8 cellular contexts compared by ENCODE assay signal in the genomic region with DNA sequence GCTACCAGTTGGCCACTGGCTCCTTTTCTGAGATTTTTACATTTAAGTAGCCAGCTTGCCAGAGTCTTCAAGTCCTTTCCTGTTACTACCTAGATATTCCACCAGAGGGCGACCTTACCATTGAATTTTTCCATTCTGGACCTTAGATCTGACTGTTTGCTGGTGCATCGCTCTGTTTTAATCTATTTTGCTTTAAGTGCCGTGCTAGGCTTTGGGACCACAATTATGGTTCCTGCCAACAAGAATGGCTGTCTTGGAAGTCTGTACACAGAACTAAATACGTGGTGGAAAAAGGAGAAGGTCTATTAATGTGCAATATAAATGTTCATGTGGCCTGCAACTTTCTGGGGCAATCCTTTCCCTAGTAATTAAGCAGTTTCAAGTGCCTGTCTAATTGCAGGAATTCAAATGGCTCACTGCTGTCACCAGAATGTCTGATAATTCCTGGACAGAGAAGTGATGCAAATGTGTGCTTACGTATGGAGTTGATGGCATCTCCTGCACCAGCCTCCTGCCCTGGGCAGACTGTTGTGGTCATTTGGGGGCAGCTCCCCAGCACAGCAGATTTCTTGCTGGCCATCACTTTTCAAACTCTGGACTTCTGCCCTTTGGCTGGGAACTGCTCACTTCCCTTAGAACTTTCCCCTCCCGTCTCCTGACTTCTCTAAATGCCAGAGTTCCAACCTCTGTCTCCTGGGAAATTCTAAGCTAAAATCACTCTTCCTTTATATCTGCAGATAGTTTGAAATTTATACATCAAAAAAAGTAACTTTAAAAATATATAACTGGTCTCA. TPM values are rescaled to one million over a fixed set of nuclear protein-coding genes. Genes with fewer than 3 reads are reported as not detected.
DNase-seq lines count a peak whose midpoint lies in the region; ATAC-seq and TF ChIP-seq lines count a peak whose summit lies in the region.

No MANE protein-coding gene starts in this region.

- no peak for ATAC-seq in GM18517 (IDR thresholded peaks at IDR 0.05; ENCODE audit: unreplicated experiment)

- H3K27me3 Mint-ChIP-seq in CD14-positive monocyte (ENCODE audit: low read depth in 3 of 3) = no peaks in the 10 kb centered on the region
- peaks cover 61% of the 10 kb centered on the region for H3K27me3 Mint-ChIP-seq in type B pancreatic cell

- H3K27ac Mint-ChIP-seq in CD14-positive monocyte (peak overlapping the region in 2 of 7 donors; percentile 33 to 35), type B pancreatic cell (no peak overlapping the region)

- H3K36me3 Mint-ChIP-seq in CD14-positive monocyte (no peaks in the 10 kb centered on the region), type B pancreatic cell (no peaks in the 10 kb centered on the region)

- TF ChIP-seq CTCF in CD14-positive monocyte (IDR thresholded peaks at IDR 0.05) (peak; percentile 85), VCaP (conservative IDR thresholded peaks at IDR 0.05) (peak; percentile 78), epithelial cell of esophagus (IDR thresholded peaks at IDR 0.05; ENCODE audit: insufficient read depth, low read depth, low read length, missing control alignments) (peak; percentile 69), type B pancreatic cell (conservative IDR thresholded peaks at IDR 0.05) (peak; percentile 91)

- H3K9me3 Mint-ChIP-seq in CD14-positive monocyte = no peaks in the 10 kb centered on the region
- H3K9me3 Mint-ChIP-seq in type B pancreatic cell = no peaks in the 10 kb centered on the region

- intact Hi-C loops in CD14-positive monocyte (cut with micrococcal nuclease) = loop anchor here (1.0 to 5.0 kb wide), 3 partner anchors 67 to 232 kb away; no protein-coding TSS in a partner anchor

- H3K4me1 Mint-ChIP-seq in CD14-positive monocyte (peaks cover 41% of the 10 kb centered on the region), type B pancreatic cell (ENCODE audit: unreplicated experiment) (peaks cover 12% of the 10 kb centered on the region)

- DNase-seq in CD14-positive monocyte (ENCODE audit: low spot score) (no peak), H7 (peak; percentile 76), NCI-H2227 treated with DMSO at 0.1 percent for 48 hours (lab: John Stamatoyannopoulos, UW) (peak; percentile 76), epithelial cell of esophagus (ENCODE audit: low read depth) (peak; percentile 84), middle frontal gyrus (ENCODE audit: extremely low spot score, low spot score) (peak; percentile 63), type B pancreatic cell (ENCODE audit: extremely low spot score, unreplicated experiment) (no peak)

- H3K4me3 Mint-ChIP-seq in CD14-positive monocyte = peak overlapping the region in 1 of 2 donors; percentile 61
- no peak overlapping the region for H3K4me3 Mint-ChIP-seq in type B pancreatic cell

- no peaks in the 10 kb centered on the region; the same call in 1 of the 2 replicates for H3K27me3 ChIP-seq in H7 (ENCODE audit: control insufficient read depth, insufficient read depth, low read length)

- H3K27ac ChIP-seq in VCaP = no peak overlapping the region

- H3K36me3 ChIP-seq in H7 (replicated peaks; ENCODE audit: control insufficient read depth, insufficient read depth, low read length) = no peaks in the 10 kb centered on the region

- H3K4me3 ChIP-seq in H7 (ENCODE audit: insufficient read depth, low read depth, low read length) (no peak overlapping the region), epithelial cell of esophagus (ENCODE audit: low read length) (no peak overlapping the region)

RNA-seq across cellular contexts. Expression of a gene that starts 5.6 kb away (rescaled TPM):
- 1 to 10 TPM; 2.8 to 9.1 TPM for polyA plus RNA-seq in CD14-positive monocyte
- total RNA-seq in H7 (2014; rRNA removed; shearing (Covaris generic)) = 2.3 and 6.1 TPM in 2 replicates
- total RNA-seq in type B pancreatic cell (ENCODE audit: low replicate concordance) = 0.52 and 2.5 TPM in 2 replicates

RNA-seq across cellular contexts. Expression of a gene that starts 46.6 kb away (rescaled TPM):
- polyA plus RNA-seq in CD14-positive monocyte = 10 to 100 TPM in 1 of 2 donors, 1 to 10 TPM in 1; 9.6 to 21.7 TPM
- total RNA-seq in H7 (2014; rRNA removed; shearing (Covaris generic)) = 121 and 182 TPM in 2 replicates
- total RNA-seq in type B pancreatic cell (ENCODE audit: low replicate concordance) = 212 and 241 TPM in 2 replicates

RNA-seq across cellular contexts. Expression of a gene that starts 58.4 kb away (rescaled TPM):
- 100 to 1,000 TPM; 578 to 796 TPM for polyA plus RNA-seq in CD14-positive monocyte
- total RNA-seq in H7 (2014; rRNA removed; shearing (Covaris generic)) = 3.6 and 4.9 TPM in 2 replicates
- total RNA-seq in type B pancreatic cell (ENCODE audit: low replicate concordance) = 1.3 and 2.6 TPM in 2 replicates

Comparison
In these comparisons a context has a peak if more than half of its experiments do, and no peak if none do; other contexts are left out.
1. DNase-seq: peak in H7 (single experiment), NCI-H2227 treated with DMSO at 0.1 percent for 48 hours (single experiment), epithelial cell of esophagus (single experiment) and middle frontal gyrus (single experiment); none in CD14-positive monocyte (single experiment) and type B pancreatic cell (single experiment).
2. Peak in every context shown above with its lines, with median percentiles within 50 percentile points of each other: CTCF ChIP-seq.